In genomic region chr1:89034004-89034403, GRCh38 we compare ENCODE assay signal across 1 cellular context. TPM values are rescaled to one million over a fixed set of nuclear protein-coding genes. Genes with fewer than 3 reads are reported as not detected.
"Had no signal": no experiment of that assay in that cellular context is flagged by ENCODE, and none has a peak within 500 bp of the region (broad histone marks: within the 10 kb centered on the region; RNA-seq: fewer than 3 reads in every experiment).

No MANE protein-coding gene starts in this region.

RNA-seq across cellular contexts. Expression of gene GBP3, which starts 11.3 kb away (rescaled TPM):
- total RNA-seq: neural crest cell had no signal

RNA-seq across cellular contexts. Expression of gene GBP1, which starts 31.0 kb away (rescaled TPM):
- total RNA-seq: neural crest cell had no signal
